In genomic region chr17:73324711-73325526, GRCh38 we compare ENCODE assay signal across 18 cellular contexts. TPM values are rescaled to one million over a fixed set of nuclear protein-coding genes. Genes with fewer than 3 reads are reported as not detected.
DNase-seq lines count a peak whose midpoint lies in the region; ATAC-seq, FAIRE-seq and TF ChIP-seq lines count a peak whose summit lies in the region.
"Had no signal": no experiment of that assay in that cellular context is flagged by ENCODE, and none has a peak within 500 bp of the region (broad histone marks: within the 10 kb centered on the region; RNA-seq: fewer than 3 reads in every experiment).

No MANE protein-coding gene starts in this region.

- no peaks in the 10 kb centered on the region for H3K9me3 ChIP-seq in thoracic aorta
- H3K9me3 ChIP-seq: mucosa of descending colon had no signal

- no peak overlapping the region; the same call in 1 of the 2 replicates for H3K27ac ChIP-seq in GM23338 (ENCODE audit: low read depth)
- no peak overlapping the region for H3K27ac ChIP-seq in thoracic aorta

- H2AFZ ChIP-seq in GM23338: peak overlapping the region; percentile 78; the same call in 1 of the 2 replicates

- H3K9me3 Mint-ChIP-seq in GM23338 (no peaks in the 10 kb centered on the region; the same call in 2 of the 3 replicates), nephron (no peaks in the 10 kb centered on the region)
- H3K9me3 Mint-ChIP-seq: activated B cell treated with CpG ODN at 0.5 μM for 24 hours; activated CD4-positive, alpha-beta memory T cell treated with anti-CD3 and anti-CD28 coated beads, Interleukin-2, amount 10 ng/mL, durations not matched to agents 7 days and 5 days had no signal

- TF ChIP-seq POLR2A in H54 (IDR thresholded peaks at IDR 0.05; ENCODE audit: low read depth, low read length): no peak

- H3K4me1 ChIP-seq in GM23338 (ENCODE audit: insufficient read depth) (peaks cover 24% of the 10 kb centered on the region), thoracic aorta (ENCODE audit: control insufficient read depth in 1 of 2, low read depth in 2 of 2) (peaks cover 0 to 10% of the 10 kb centered on the region in 2 donors)

- no peaks in the 10 kb centered on the region; the same call in 1 of the 2 replicates for H3F3A ChIP-seq in GM23338 (replicated peaks; ENCODE audit: low read depth)

- H4K20me1 ChIP-seq in GM23338 (replicated peaks; ENCODE audit: insufficient read depth): no peaks in the 10 kb centered on the region

- H3K27me3 Mint-ChIP-seq in GM23338 (ENCODE audit: insufficient read depth, low read depth, poor library complexity) (peaks cover 19% of the 10 kb centered on the region), nephron (ENCODE audit: low read depth) (peaks cover 3% of the 10 kb centered on the region)

- ATAC-seq in GM23338 (peak; percentile 44), thoracic aorta (ENCODE audit: insufficient number of reproducible peaks, low FRiP score, low read depth) (peak; percentile 29), GM19397 (IDR thresholded peaks at IDR 0.05; ENCODE audit: unreplicated experiment) (no peak)

- TF ChIP-seq CTCF in GM23338 (conservative IDR thresholded peaks at IDR 0.05; ENCODE audit: low read depth in 2 of 2) (no peak), bronchial epithelial cell (IDR thresholded peaks at IDR 0.05; ENCODE audit: insufficient read depth, low read length, severe bottlenecking) (no peak), nephron (IDR thresholded peaks at IDR 0.05; ENCODE audit: unreplicated experiment in 3 of 3) (no peak), thoracic aorta (IDR thresholded peaks at IDR 0.05) (no peak)

- peak; percentile 18 for FAIRE-seq in bronchial epithelial cell (lab: Jason Lieb, UNC)
- no peak for FAIRE-seq in H54 (lab: Jason Lieb, UNC)

- H3K4me3 Mint-ChIP-seq in GM23338: no peak overlapping the region
- H3K4me3 Mint-ChIP-seq in nephron: peak overlapping the region; percentile 4 to 32 (median 22)
- H3K4me3 Mint-ChIP-seq: activated B cell treated with CpG ODN at 0.5 μM for 24 hours; activated CD4-positive, alpha-beta memory T cell treated with anti-CD3 and anti-CD28 coated beads, Interleukin-2, amount 10 ng/mL, durations not matched to agents 7 days and 5 days had no signal

- H3K27ac Mint-ChIP-seq in GM23338 (peak overlapping the region; percentile 28), nephron (peak overlapping the region; percentile 59 to 91 (median 83))
- H3K27ac Mint-ChIP-seq: activated B cell treated with CpG ODN at 0.5 μM for 24 hours; activated CD4-positive, alpha-beta memory T cell treated with anti-CD3 and anti-CD28 coated beads, Interleukin-2, amount 10 ng/mL, durations not matched to agents 7 days and 5 days had no signal

- no peaks in the 10 kb centered on the region for H3K36me3 ChIP-seq in GM23338 (ENCODE audit: insufficient read depth)
- H3K36me3 ChIP-seq in bronchial epithelial cell (ENCODE audit: control insufficient read depth, insufficient read depth, low read length): no peaks in the 10 kb centered on the region
- no peaks in the 10 kb centered on the region for H3K36me3 ChIP-seq in thoracic aorta

- H3K4me1 Mint-ChIP-seq in GM23338: peaks cover 25% of the 10 kb centered on the region
- H3K4me1 Mint-ChIP-seq in nephron: peaks cover 56% of the 10 kb centered on the region
- H3K4me1 Mint-ChIP-seq: activated B cell treated with CpG ODN at 0.5 μM for 24 hours; activated CD4-positive, alpha-beta memory T cell treated with anti-CD3 and anti-CD28 coated beads, Interleukin-2, amount 10 ng/mL, durations not matched to agents 7 days and 5 days had no signal

- peak overlapping the region; percentile 69 for H3K4me2 ChIP-seq in GM23338

- no peaks in the 10 kb centered on the region for H3K79me2 ChIP-seq in GM23338 (replicated peaks; ENCODE audit: insufficient read depth)

- H3K9me2 ChIP-seq in GM23338 (ENCODE audit: insufficient read depth): no peaks in the 10 kb centered on the region

- DNase-seq in GM23338 (ENCODE audit: low spot score) (peak; percentile 49), bronchial epithelial cell (ENCODE audit: low read depth) (no peak), thoracic aorta (ENCODE audit: low spot score) (no peak), H54 (ENCODE audit: insufficient read length, low spot score) (no peak), NCI-H1105 (lab: John Stamatoyannopoulos, UW) (no peak)
- DNase-seq: activated B cell treated with CpG ODN at 0.5 μM for 24 hours; activated CD4-positive, alpha-beta memory T cell treated with anti-CD3 and anti-CD28 coated beads, Interleukin-2, amount 10 ng/mL, durations not matched to agents 7 days and 5 days; activated gamma-delta T cell treated with Interleukin-2 at 50 U/mL for 16 hours; activated T-cell treated with anti-CD3 and anti-CD28 coated beads for 4 hours; DND-41; effector CD8-positive, alpha-beta T cell; GOT3; mucosa of descending colon; NCI-H1092 treated with DMSO at 0.1 percent for 48 hours; NCI-H2081 treated with DMSO at 0.1 percent for 48 hours; NCI-H446 treated with DMSO at 0.1 percent for 48 hours had no signal

- H3K4me3 ChIP-seq in GM23338 (peak overlapping the region; percentile 35; the same call in 1 of the 2 replicates), bronchial epithelial cell (ENCODE audit: low read depth, low read length) (no peak overlapping the region), thoracic aorta (no peak overlapping the region)
- H3K4me3 ChIP-seq: mucosa of descending colon had no signal

- H3K36me3 Mint-ChIP-seq in GM23338 (ENCODE audit: low read depth): no peaks in the 10 kb centered on the region
- no peaks in the 10 kb centered on the region for H3K36me3 Mint-ChIP-seq in nephron (ENCODE audit: low read depth)

- no peaks in the 10 kb centered on the region for H3K27me3 ChIP-seq in GM23338 (ENCODE audit: insufficient read depth)
- no peaks in the 10 kb centered on the region for H3K27me3 ChIP-seq in bronchial epithelial cell (ENCODE audit: control insufficient read depth, insufficient read depth, low read length)
- no peaks in the 10 kb centered on the region for H3K27me3 ChIP-seq in thoracic aorta (replicated peaks; ENCODE audit: insufficient read depth)

TF ChIP-seq in GM23338, 12 proteins besides CTCF, POLR2A, EP300 and RAD21 (continues in another document):
- no peak for TF ChIP-seq EZH2phosphoT487 (IDR thresholded peaks at IDR 0.05; ENCODE audit: unreplicated experiment)
- TF ChIP-seq POLR2AphosphoS5 (IDR thresholded peaks at IDR 0.05; ENCODE audit: low read depth): no peak
- TF ChIP-seq ZNF114 (CRISPR knock-in tag; IDR thresholded peaks at IDR 0.05): no peak
- no peak for TF ChIP-seq NANOG (IDR thresholded peaks at IDR 0.05; ENCODE audit: borderline replicate concordance)
- TF ChIP-seq JUNB (IDR thresholded peaks at IDR 0.05; ENCODE audit: unreplicated experiment): no peak
- TF ChIP-seq CREB1 (CRISPR knock-in tag; IDR thresholded peaks at IDR 0.05; ENCODE audit: low read depth): no peak
- TF ChIP-seq ZNF331 (CRISPR knock-in tag; IDR thresholded peaks at IDR 0.05; ENCODE audit: low read depth): no peak
- TF ChIP-seq STAT1 (IDR thresholded peaks at IDR 0.05; ENCODE audit: unreplicated experiment): no peak

RNA-seq across cellular contexts. Expression of gene CDC42EP4, which starts 13.1 kb away (rescaled TPM):
- 16.2 and 19.9 TPM in 2 replicates for total RNA-seq in GM23338 (2014; rRNA removed; shearing (Covaris generic))
- polyA plus RNA-seq in GM23338 (2016; fragmentation: Nextera tagmentation; extraction: Ambion mirVana): 4.1 and 4.4 TPM in 2 replicates
- total RNA-seq in bronchial epithelial cell: 16.8 and 29.3 TPM in 2 replicates
- total RNA-seq in thoracic aorta: 100 to 1,000 TPM in 1 of 2 donors, 10 to 100 TPM in 1; 73.8 to 134 TPM
